ENCODE assay signal across 20 cellular contexts in the genomic region with DNA sequence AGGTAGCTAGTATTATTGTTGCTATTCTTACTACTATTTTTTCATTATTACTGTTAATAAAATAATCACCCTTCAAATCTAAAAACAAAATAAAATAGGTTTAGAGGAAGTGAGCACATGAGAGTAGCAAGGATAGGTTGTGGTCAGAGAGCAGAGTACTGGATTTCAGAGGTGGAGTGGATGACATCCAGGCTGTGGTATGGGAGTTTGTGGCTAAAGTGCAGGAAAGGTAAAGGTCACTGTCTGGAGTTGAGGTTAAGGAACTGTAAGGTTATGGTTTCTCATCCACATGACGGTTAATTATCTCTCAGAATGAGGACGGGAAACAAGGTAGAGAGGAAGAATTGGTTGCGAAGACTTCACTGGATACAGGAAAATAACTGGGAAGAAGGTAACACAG. TPM values are rescaled to one million over a fixed set of nuclear protein-coding genes. Genes with fewer than 3 reads are reported as not detected.
DNase-seq lines count a peak whose midpoint lies in the region; ATAC-seq and TF ChIP-seq lines count a peak whose summit lies in the region.
"Had no signal": no experiment of that assay in that cellular context is flagged by ENCODE, and none has a peak within 500 bp of the region (broad histone marks: within the 10 kb centered on the region; RNA-seq: fewer than 3 reads in every experiment).

No MANE protein-coding gene starts in this region.

- H3K4me1 ChIP-seq in CD4-positive, CD25-positive, alpha-beta regulatory T cell (ENCODE audit: control insufficient read depth, insufficient read depth, low read length, poor library complexity, severe bottlenecking) = no peaks in the 10 kb centered on the region
- no peaks in the 10 kb centered on the region for H3K4me1 ChIP-seq in mucosa of descending colon (ENCODE audit: low read depth)
- H3K4me1 ChIP-seq: Caco-2, Peyer's patch had no signal

- peaks cover 19% of the 10 kb centered on the region for H3K36me3 Mint-ChIP-seq in CD4-positive, CD25-positive, alpha-beta regulatory T cell
- peaks cover 40% of the 10 kb centered on the region for H3K36me3 Mint-ChIP-seq in central memory CD8-positive, alpha-beta T cell (ENCODE audit: insufficient read depth)

- H3K27me3 Mint-ChIP-seq in CD4-positive, CD25-positive, alpha-beta regulatory T cell = no peaks in the 10 kb centered on the region
- H3K27me3 Mint-ChIP-seq in central memory CD8-positive, alpha-beta T cell = no peaks in the 10 kb centered on the region
- H3K27me3 Mint-ChIP-seq: CD4-positive, alpha-beta T cell had no signal

- no peaks in the 10 kb centered on the region for H3K4me1 Mint-ChIP-seq in CD4-positive, CD25-positive, alpha-beta regulatory T cell
- H3K4me1 Mint-ChIP-seq in central memory CD8-positive, alpha-beta T cell = no peaks in the 10 kb centered on the region

- no peak for DNase-seq in CD4-positive, CD25-positive, alpha-beta regulatory T cell
- DNase-seq in M059J (ENCODE audit: low read depth) (peak; percentile 24), mucosa of descending colon (no peak), DMS 273 (lab: John Stamatoyannopoulos, UW; ENCODE audit: unreplicated experiment) (no peak), Right ventricle myocardium superior (no peak)
- DNase-seq in central memory CD8-positive, alpha-beta T cell (ENCODE audit: low spot score in 2 of 2) = no peak
- DNase-seq: Caco-2; CD4-positive, alpha-beta T cell; GOT3; HCEC 1CT; KG1; NCI-H1092 treated with DMSO at 0.1 percent for 48 hours; NCI-H1694; NCI-H2081; NCI-H2171 treated with DMSO at 0.1 percent for 48 hours; NCI-H446; NCI-H526; Peyer's patch had no signal

- intact Hi-C loops in mucosa of descending colon (cut with DNase I, micrococcal nuclease) = no loop called here
- intact Hi-C loops in Right ventricle myocardium superior (cut with DNase I) = no loop called here

- no peak for TF ChIP-seq CTCF in mucosa of descending colon (IDR thresholded peaks at IDR 0.05)

- peaks cover 11% of the 10 kb centered on the region for H3K36me3 ChIP-seq in CD4-positive, CD25-positive, alpha-beta regulatory T cell (ENCODE audit: control insufficient read depth, insufficient read depth, low read length)
- no peaks in the 10 kb centered on the region for H3K36me3 ChIP-seq in mucosa of descending colon (ENCODE audit: low read depth)

- H3K9me3 ChIP-seq in CD4-positive, CD25-positive, alpha-beta regulatory T cell (ENCODE audit: control insufficient read depth in 2 of 2, low read length in 2 of 2) = no peaks in the 10 kb centered on the region
- no peaks in the 10 kb centered on the region for H3K9me3 ChIP-seq in mucosa of descending colon
- H3K9me3 ChIP-seq: A549, Caco-2, Peyer's patch had no signal

- H3K4me3 ChIP-seq in CD4-positive, CD25-positive, alpha-beta regulatory T cell (ENCODE audit: low read depth, low read length) = no peak overlapping the region
- no peak overlapping the region for H3K4me3 ChIP-seq in mucosa of descending colon
- H3K4me3 ChIP-seq: A549, Peyer's patch had no signal

- H3K9me3 Mint-ChIP-seq in CD4-positive, CD25-positive, alpha-beta regulatory T cell = no peaks in the 10 kb centered on the region
- H3K9me3 Mint-ChIP-seq in central memory CD8-positive, alpha-beta T cell = no peaks in the 10 kb centered on the region
- H3K9me3 Mint-ChIP-seq: CD4-positive, alpha-beta T cell had no signal

- H3K27ac ChIP-seq in CD4-positive, CD25-positive, alpha-beta regulatory T cell (ENCODE audit: insufficient read depth, low read length, poor library complexity, severe bottlenecking) = no peak overlapping the region
- H3K27ac ChIP-seq: A549, Peyer's patch had no signal

- no peak for ATAC-seq in CD4-positive, CD25-positive, alpha-beta regulatory T cell (ENCODE audit: low read depth in 2 of 2)
- no peak for ATAC-seq in central memory CD8-positive, alpha-beta T cell (replicated peaks; ENCODE audit: extremely low read depth, poor library complexity, severe bottlenecking)
- peak; percentile 65 for ATAC-seq in mucosa of descending colon
- ATAC-seq in GM21360 (IDR thresholded peaks at IDR 0.05; ENCODE audit: unreplicated experiment) = no peak
- no peak for ATAC-seq in Right ventricle myocardium superior (ENCODE audit: poor library complexity)
- ATAC-seq: A549 had no signal

- no peaks in the 10 kb centered on the region for H3K27me3 ChIP-seq in CD4-positive, CD25-positive, alpha-beta regulatory T cell (ENCODE audit: control insufficient read depth, insufficient read depth, low read length)
- H3K27me3 ChIP-seq: Peyer's patch had no signal

- peak overlapping the region in 2 of 3 donors; percentile 36 to 38 for H3K27ac Mint-ChIP-seq in CD4-positive, CD25-positive, alpha-beta regulatory T cell
- H3K27ac Mint-ChIP-seq in central memory CD8-positive, alpha-beta T cell (ENCODE audit: low read depth) = no peak overlapping the region
- H3K27ac Mint-ChIP-seq: CD4-positive, alpha-beta T cell had no signal

- H3K4me3 Mint-ChIP-seq in CD4-positive, CD25-positive, alpha-beta regulatory T cell = no peak overlapping the region
- H3K4me3 Mint-ChIP-seq in central memory CD8-positive, alpha-beta T cell = peak overlapping the region; percentile 38
- H3K4me3 Mint-ChIP-seq: CD4-positive, alpha-beta T cell had no signal

RNA-seq across cellular contexts. Expression of gene STEEP1, which starts 27.7 kb away (rescaled TPM):
- 23.9 TPM for total RNA-seq in CD4-positive, CD25-positive, alpha-beta regulatory T cell
- polyA plus RNA-seq in CD4-positive, CD25-positive, alpha-beta regulatory T cell = 10 to 100 TPM; 11.3 to 15.0 (median 13.3) TPM
- 66.6 and 87.6 TPM in 2 replicates for total RNA-seq in M059J (2014; rRNA removed; shearing (Covaris generic))
- total RNA-seq in mucosa of descending colon = 10 to 100 TPM; 22.2 to 25.4 (median 22.9) TPM
- 12.7 TPM for total RNA-seq in Right ventricle myocardium superior

RNA-seq across cellular contexts. Expression of gene UBE2A, which starts 36.9 kb away (rescaled TPM):
- 80.1 TPM for total RNA-seq in CD4-positive, CD25-positive, alpha-beta regulatory T cell
- polyA plus RNA-seq in CD4-positive, CD25-positive, alpha-beta regulatory T cell = 10 to 100 TPM; 44.6 to 62.9 (median 55.8) TPM
- total RNA-seq in M059J (2014; rRNA removed; shearing (Covaris generic)) = 110 and 132 TPM in 2 replicates
- total RNA-seq in mucosa of descending colon = 10 to 100 TPM; 72.1 to 81.6 (median 79.4) TPM
- 58.5 TPM for total RNA-seq in Right ventricle myocardium superior
